In the genomic region with DNA sequence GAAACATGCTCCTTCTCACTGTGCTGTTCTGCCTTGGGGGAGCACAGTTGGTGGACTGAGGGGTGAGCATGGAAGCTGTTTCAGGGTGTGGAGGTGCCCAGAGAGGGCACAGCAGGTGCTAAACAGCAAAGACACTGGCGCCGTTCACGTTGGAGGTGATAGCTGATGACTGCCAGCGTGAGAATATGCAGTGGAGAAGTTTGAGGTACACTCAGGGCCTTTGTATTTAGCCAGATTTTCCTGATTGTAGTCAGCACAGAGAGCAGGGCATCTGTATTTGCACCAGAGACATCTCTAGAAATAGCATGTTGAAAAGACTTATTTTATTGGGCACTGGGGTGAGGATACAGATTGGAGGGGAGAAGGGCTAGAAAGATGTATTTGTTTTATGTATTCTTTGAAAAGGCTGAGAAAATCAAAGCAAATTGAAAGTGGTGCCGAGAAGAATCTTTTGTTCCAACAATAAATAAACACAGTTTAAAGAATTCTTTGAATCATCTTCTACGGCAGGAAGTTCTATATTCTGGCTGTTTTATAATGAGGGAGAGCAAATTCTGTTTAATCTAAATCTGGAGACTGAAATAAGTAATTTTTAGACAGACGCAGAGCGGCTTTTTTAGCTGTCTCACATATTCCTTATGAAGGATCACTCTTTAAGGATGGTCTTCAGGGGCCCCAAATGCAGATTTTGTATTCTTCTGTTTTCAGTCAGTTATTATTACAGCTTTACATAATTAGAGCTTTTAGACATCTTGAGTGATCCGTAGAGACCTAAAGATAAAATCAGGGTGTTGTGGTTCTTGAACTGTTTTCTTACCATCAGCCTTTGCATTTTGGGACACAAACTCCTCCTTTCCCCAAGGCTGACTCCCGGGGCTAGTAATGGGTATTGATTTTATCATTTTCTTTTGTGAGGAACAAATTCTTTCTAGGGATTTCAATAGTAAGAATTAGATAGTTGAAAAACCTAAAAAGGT, we compare ENCODE assay signal across 18 cellular contexts. TPM values are rescaled to one million over a fixed set of nuclear protein-coding genes. Genes with fewer than 3 reads are reported as not detected.
DNase-seq lines count a peak whose midpoint lies in the region; ATAC-seq and TF ChIP-seq lines count a peak whose summit lies in the region.
"Had no signal": no experiment of that assay in that cellular context is flagged by ENCODE, and none has a peak within 500 bp of the region (broad histone marks: within the 10 kb centered on the region; RNA-seq: fewer than 3 reads in every experiment).

No MANE protein-coding gene starts in this region.

- H3K27ac ChIP-seq in SK-N-MC (peak overlapping the region; percentile 72), skeletal muscle tissue (ENCODE audit: low read depth, low read length) (peak overlapping the region; percentile 19), right lobe of liver (no peak overlapping the region)
- H3K27ac ChIP-seq: lower lobe of right lung had no signal

- peaks cover 26% of the 10 kb centered on the region for H3K36me3 Mint-ChIP-seq in glutamatergic neuron (ENCODE audit: unreplicated experiment)

- H3K27me3 ChIP-seq in skeletal muscle tissue (ENCODE audit: control insufficient read depth in 3 of 3, insufficient read depth in 3 of 3, low read length in 3 of 3) (no peaks in the 10 kb centered on the region), right lobe of liver (no peaks in the 10 kb centered on the region)

- TF ChIP-seq CTCF in glutamatergic neuron (IDR thresholded peaks at IDR 0.05; ENCODE audit: partially characterized antibody, unreplicated experiment) (no peak), right lobe of liver (IDR thresholded peaks at IDR 0.05) (no peak)

- H3K4me3 ChIP-seq in SK-N-MC (no peak overlapping the region), skeletal muscle tissue (ENCODE audit: low read length in 3 of 3) (no peak overlapping the region), right lobe of liver (no peak overlapping the region)
- H3K4me3 ChIP-seq: lower lobe of right lung had no signal

- DNase-seq in ELR (ENCODE audit: low read depth) (peak; percentile 45), SK-N-MC (ENCODE audit: low read depth, low spot score) (no peak), glutamatergic neuron (no peak), COLO668 (lab: John Stamatoyannopoulos, UW; ENCODE audit: unreplicated experiment) (no peak), right lobe of liver (no peak)
- DNase-seq: activated CD4-positive, alpha-beta T cell treated with anti-CD3 and anti-CD28 coated beads for 48 hours; activated T-cell treated with anti-CD3 and anti-CD28 coated beads, Interleukin-2, amount 50 U/mL, for 24 hours; GOT3; hippocampal formation; lower lobe of right lung; MV-4-11; NCI-H226; OCI-M1; T-helper 17 cell had no signal

- peak overlapping the region; percentile 71 for H3K27ac Mint-ChIP-seq in glutamatergic neuron (ENCODE audit: unreplicated experiment)
- H3K27ac Mint-ChIP-seq: activated T-cell treated with anti-CD3 and anti-CD28 coated beads, Interleukin-2, amount 50 U/mL, for 24 hours had no signal

- H3K27me3 Mint-ChIP-seq in glutamatergic neuron (ENCODE audit: unreplicated experiment) = peaks cover 9% of the 10 kb centered on the region

- ATAC-seq in HG03457 (IDR thresholded peaks at IDR 0.05; ENCODE audit: unreplicated experiment) (no peak), GM21360 (IDR thresholded peaks at IDR 0.05; ENCODE audit: unreplicated experiment) (no peak), right lobe of liver (no peak)
- ATAC-seq: lower lobe of right lung, T-helper 17 cell had no signal

- intact Hi-C loops in right lobe of liver (cut with DNase I) = no loop called here

- peaks cover 47% of the 10 kb centered on the region for H3K4me1 Mint-ChIP-seq in glutamatergic neuron (ENCODE audit: low read depth, unreplicated experiment)

- H3K4me1 ChIP-seq in skeletal muscle tissue (ENCODE audit: control insufficient read depth in 3 of 3, insufficient read depth in 3 of 3, low read length in 3 of 3) (peaks cover 29 to 50% (median 30%) of the 10 kb centered on the region in 3 donors), right lobe of liver (no peaks in the 10 kb centered on the region)

- H3K9me3 ChIP-seq in SK-N-MC (ENCODE audit: low read depth, low read length) = 0 out of 2 replicates have a peak, but pooled peaks cover 3% of the 10 kb centered on the region
- H3K9me3 ChIP-seq in skeletal muscle tissue (ENCODE audit: control insufficient read depth in 3 of 3, low read length in 3 of 3) = no peaks in the 10 kb centered on the region
- H3K9me3 ChIP-seq in right lobe of liver = no peaks in the 10 kb centered on the region
- H3K9me3 ChIP-seq: lower lobe of right lung had no signal

- H3K36me3 ChIP-seq in SK-N-MC (ENCODE audit: insufficient read depth, low read length) = peaks cover 93% of the 10 kb centered on the region
- peaks cover 28 to 35% (median 32%) of the 10 kb centered on the region in 3 donors for H3K36me3 ChIP-seq in skeletal muscle tissue (ENCODE audit: control insufficient read depth in 3 of 3, insufficient read depth in 3 of 3, low read length in 3 of 3)
- H3K36me3 ChIP-seq in right lobe of liver = no peaks in the 10 kb centered on the region

- TF ChIP-seq POLR2A in right lobe of liver (IDR thresholded peaks at IDR 0.05) = no peak

- WGBS in right lobe of liver (ENCODE audit: insufficient coverage, low coverage, low lambda C conversion rate, missing lambda C conversion rate) = 73% methylated on average over 10 of the region's 10 CpGs

- peaks cover 4% of the 10 kb centered on the region for H3K9me3 Mint-ChIP-seq in glutamatergic neuron (ENCODE audit: unreplicated experiment)
- H3K9me3 Mint-ChIP-seq: activated T-cell treated with anti-CD3 and anti-CD28 coated beads, Interleukin-2, amount 50 U/mL, for 24 hours had no signal

- H3K9ac ChIP-seq in SK-N-MC (ENCODE audit: insufficient read length) = no peak overlapping the region
- H3K9ac ChIP-seq in skeletal muscle tissue (ENCODE audit: low read depth in 1 of 3, low read length in 3 of 3) = peak overlapping the region in 2 of 3 donors; percentile 10 to 33

- peak overlapping the region; percentile 12 for H3K4me3 Mint-ChIP-seq in glutamatergic neuron (ENCODE audit: unreplicated experiment)
- H3K4me3 Mint-ChIP-seq: activated T-cell treated with anti-CD3 and anti-CD28 coated beads, Interleukin-2, amount 50 U/mL, for 24 hours; CD14-positive monocyte; T-helper 17 cell had no signal

RNA-seq across cellular contexts. Expression of a gene that starts 7.1 kb away (rescaled TPM):
- total RNA-seq in glutamatergic neuron (ENCODE audit: unreplicated experiment) (217 TPM), skeletal muscle tissue (69.4 TPM), right lobe of liver (1 to 10 TPM; 2.0 to 6.4 (median 3.2) TPM)

Comparison
In these comparisons a context has a peak if more than half of its experiments do, and no peak if none do; other contexts are left out.
1. H3K27ac ChIP-seq: peak in SK-N-MC (single experiment) and skeletal muscle tissue (single experiment); none in right lobe of liver (0 of 3).